ENCODE assay signal across 16 cellular contexts in the genomic region with DNA sequence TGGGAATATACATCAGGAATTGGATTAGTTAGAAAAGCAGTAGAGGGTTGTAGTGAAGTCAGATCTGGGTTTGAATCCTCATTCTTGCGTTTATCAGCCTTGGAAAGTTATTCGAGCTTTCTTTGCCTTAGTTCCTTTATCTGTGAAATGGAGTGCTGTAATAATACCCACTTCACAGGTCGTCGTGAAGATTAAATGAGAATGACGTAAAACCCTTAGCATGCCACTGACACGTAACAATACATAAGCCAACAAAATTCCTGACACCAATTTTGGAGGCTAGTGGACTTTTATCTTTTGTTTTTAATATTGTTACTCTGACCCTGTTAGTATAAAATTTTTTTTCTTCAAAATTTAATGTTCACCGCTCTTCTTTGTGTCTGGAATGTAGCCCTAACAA. TPM values are rescaled to one million over a fixed set of nuclear protein-coding genes. Genes with fewer than 3 reads are reported as not detected.
A peak's percentile ranks its signal among the peaks of the same experiment; 100 is the strongest.
DNase-seq lines count a peak whose midpoint lies in the region; ATAC-seq and TF ChIP-seq lines count a peak whose summit lies in the region.
"Had no signal": no experiment of that assay in that cellular context is flagged by ENCODE, and none has a peak within 500 bp of the region (broad histone marks: within the 10 kb centered on the region; RNA-seq: fewer than 3 reads in every experiment).

No MANE protein-coding gene starts in this region.

- ATAC-seq in left colon (no peak), GM18517 (IDR thresholded peaks at IDR 0.05; ENCODE audit: unreplicated experiment) (no peak)

- H3K9me3 Mint-ChIP-seq in neural crest cell = no peaks in the 10 kb centered on the region

- no peak overlapping the region for H3K9ac ChIP-seq in fibroblast of lung (ENCODE audit: insufficient read depth, low read length)

- peak overlapping the region; percentile 47 for H3K4me3 Mint-ChIP-seq in neural crest cell
- H3K4me3 Mint-ChIP-seq: CD14-positive monocyte had no signal

- no peak overlapping the region for H3K27ac Mint-ChIP-seq in neural crest cell (ENCODE audit: unreplicated experiment)

- H2AFZ ChIP-seq in fibroblast of lung (ENCODE audit: low read length) = no peak overlapping the region

- H3K27me3 ChIP-seq in BE2C (no peaks in the 10 kb centered on the region), fibroblast of lung (ENCODE audit: control insufficient read depth, insufficient read depth, low read length) (no peaks in the 10 kb centered on the region)
- H3K27me3 ChIP-seq: MG63 had no signal

- peaks cover 38% of the 10 kb centered on the region for H3K79me2 ChIP-seq in fibroblast of lung (ENCODE audit: control insufficient read depth, insufficient read depth, low read length)

- H3K4me1 ChIP-seq in BE2C = peaks cover 32% of the 10 kb centered on the region
- peaks cover 7% of the 10 kb centered on the region for H3K4me1 ChIP-seq in fibroblast of lung (ENCODE audit: control insufficient read depth, extremely low read depth, insufficient read depth, low read length)

- no peaks in the 10 kb centered on the region for H3K9me3 ChIP-seq in BE2C
- H3K9me3 ChIP-seq in fibroblast of lung (ENCODE audit: control insufficient read depth, insufficient read depth, low read depth, low read length) = no peaks in the 10 kb centered on the region
- H3K9me3 ChIP-seq: MG63 had no signal

- no peak for DNase-seq in BE2C
- peak; percentile 20 for DNase-seq in NCI-H524 treated with DMSO at 0.1 percent for 48 hours (lab: John Stamatoyannopoulos, UW)
- no peak for DNase-seq in fibroblast of lung (ENCODE audit: low read depth in 2 of 2)
- no peak for DNase-seq in neural crest cell (ENCODE audit: low read depth, low spot score)
- no peak for DNase-seq in activated CD4-positive, alpha-beta T cell treated with anti-CD3 and anti-CD28 coated beads, Interleukin-2, amount 50 U/mL, for 1 hour
- no peak for DNase-seq in dedifferentiated amniotic fluid mesenchymal stem cell (ENCODE audit: extremely low spot score)
- DNase-seq in left colon = no peak
- DNase-seq: Calu3, DMS79, KG1, MG63, NCI-H1105, NCI-H187 treated with DMSO at 0.1 percent for 48 hours, NCI-H510A had no signal

- no peaks in the 10 kb centered on the region for H3K27me3 Mint-ChIP-seq in neural crest cell (ENCODE audit: low read depth)

- peak overlapping the region; percentile 52 for H3K27ac ChIP-seq in fibroblast of lung (ENCODE audit: insufficient read depth, low read length)

- no peak overlapping the region for H3K4me2 ChIP-seq in fibroblast of lung (ENCODE audit: extremely low read depth, insufficient read depth, low read length)

- intact Hi-C loops in left colon (cut with DNase I, micrococcal nuclease) = no loop called here

- H3K4me3 ChIP-seq in BE2C (ENCODE audit: low read depth, low read length) = peak overlapping the region; percentile 96
- H3K4me3 ChIP-seq in fibroblast of lung (replicated peaks in 1 of 4; ENCODE audit: control extremely low read depth in 1 of 4, insufficient read depth in 1 of 4, low read depth in 3 of 4, low read length in 4 of 4) = no peak overlapping the region
- H3K4me3 ChIP-seq: MG63 had no signal

- no peak for TF ChIP-seq CTCF in BE2C (IDR thresholded peaks at IDR 0.05; ENCODE audit: low read depth, low read length)
- TF ChIP-seq CTCF in fibroblast of lung (conservative IDR thresholded peaks at IDR 0.05 in 1 of 2, IDR thresholded peaks at IDR 0.05 in 1 of 2; ENCODE audit: low read depth in 1 of 2, low read length in 2 of 2) = no peak
- no peak for TF ChIP-seq CTCF in neural crest cell (conservative IDR thresholded peaks at IDR 0.05)

- H3K36me3 ChIP-seq in BE2C (peaks cover 63% of the 10 kb centered on the region), fibroblast of lung (ENCODE audit: control insufficient read depth, insufficient read depth, low read length) (peaks cover 3% of the 10 kb centered on the region)

- peaks cover 45% of the 10 kb centered on the region for H3K4me1 Mint-ChIP-seq in neural crest cell

- H4K20me1 ChIP-seq in fibroblast of lung (ENCODE audit: control insufficient read depth, extremely low read depth, insufficient read depth, low read length) = no peaks in the 10 kb centered on the region

- peaks cover 23% of the 10 kb centered on the region for H3K36me3 Mint-ChIP-seq in neural crest cell (ENCODE audit: low read depth)

RNA-seq across cellular contexts. Expression of gene SKP2, which starts 3.4 kb away (rescaled TPM):
- polyA plus RNA-seq in BE2C (2012; ENCODE audit: insufficient read depth, insufficient read length, low read depth) = 78.9 TPM
- total RNA-seq in fibroblast of lung (10.6 and 11.0 TPM in 2 replicates), neural crest cell (147 and 153 TPM in 2 replicates), left colon (10 to 100 TPM; 14.4 to 19.1 TPM)
- 22.4 and 30.8 TPM in 2 replicates for polyA plus RNA-seq in fibroblast of lung
- polyA plus RNA-seq in fibroblast of lung (2012) = 15.2 and 22.4 TPM in 2 replicates
- polyA minus RNA-seq in fibroblast of lung (ENCODE audit: low replicate concordance) = 29.7 and 50.2 TPM in 2 replicates

RNA-seq across cellular contexts. Expression of gene LMBRD2, which starts 3.6 kb away (rescaled TPM):
- polyA plus RNA-seq in BE2C (2012; ENCODE audit: insufficient read depth, insufficient read length, low read depth) = 5.6 TPM
- total RNA-seq in fibroblast of lung (18.0 and 19.8 TPM in 2 replicates), neural crest cell (7.7 and 9.1 TPM in 2 replicates), left colon (10 to 100 TPM; 15.1 to 17.3 TPM)
- 4.7 and 7.2 TPM in 2 replicates for polyA plus RNA-seq in fibroblast of lung
- 3.7 and 5.2 TPM in 2 replicates for polyA plus RNA-seq in fibroblast of lung (2012)
- polyA minus RNA-seq in fibroblast of lung (ENCODE audit: low replicate concordance) = 1.9 and 2.5 TPM in 2 replicates
